In the genomic region with DNA sequence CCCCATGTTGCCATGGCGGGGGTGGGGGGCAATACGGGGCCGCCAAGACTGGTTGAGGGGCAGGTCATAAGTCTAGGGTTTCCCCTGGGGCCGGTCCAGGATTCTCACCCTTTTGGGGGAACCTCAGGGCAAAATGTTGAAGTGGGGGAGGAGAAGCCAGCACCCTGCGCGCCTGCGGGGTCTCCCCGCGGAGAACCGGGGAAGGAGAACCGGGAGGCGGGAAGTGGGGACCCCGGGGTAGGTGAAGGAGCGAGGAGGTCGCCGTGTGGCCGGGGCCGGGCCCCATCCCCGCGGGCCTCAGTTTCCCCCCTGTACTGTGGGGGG, we compare ENCODE assay signal across 9 cellular contexts. TPM values are rescaled to one million over a fixed set of nuclear protein-coding genes. Genes with fewer than 3 reads are reported as not detected.
DNase-seq lines count a peak whose midpoint lies in the region; ATAC-seq and TF ChIP-seq lines count a peak whose summit lies in the region.
"Had no signal": no experiment of that assay in that cellular context is flagged by ENCODE, and none has a peak within 500 bp of the region (broad histone marks: within the 10 kb centered on the region; RNA-seq: fewer than 3 reads in every experiment).

No MANE protein-coding gene starts in this region.

- H3K4me2 ChIP-seq in hepatocyte: peak overlapping the region; percentile 98

- CTCF ChIA-PET in Caco-2 (lab: Charles Lee): interaction anchor here (0.6 to 1.0 kb wide), 3 partner anchors 66 to 588 kb away, joined by 3 to 6 read pairs (median 4); no protein-coding TSS in a partner anchor
- CTCF ChIA-PET in activated B cell treated with CpG ODN at 0.5 μM for 24 hours (lab: Charles Lee): no interaction called here
- CTCF ChIA-PET in activated CD8-positive, alpha-beta memory T cell treated with anti-CD3 and anti-CD28 coated beads, Interleukin-2, amount 10 ng/mL, durations not matched to agents 7 days and 5 days (lab: Charles Lee): no interaction called here

- H3K27me3 ChIP-seq in Caco-2 (replicated peaks; ENCODE audit: control insufficient read depth, insufficient read depth, low read length) (no peaks in the 10 kb centered on the region), hepatocyte (no peaks in the 10 kb centered on the region), gastrocnemius medialis (no peaks in the 10 kb centered on the region)

- H4K20me1 ChIP-seq in hepatocyte (ENCODE audit: insufficient read depth, poor library complexity, severe bottlenecking): no peaks in the 10 kb centered on the region

- peaks cover 34% of the 10 kb centered on the region for H3K79me2 ChIP-seq in hepatocyte

- POLR2A ChIA-PET in Caco-2 (lab: Charles Lee) (no interaction called here), activated B cell treated with CpG ODN at 0.5 μM for 24 hours (lab: Charles Lee) (no interaction called here)

- in situ Hi-C loops in gastrocnemius medialis (cut with MboI; ENCODE audit: low sequenced_read_pairs in 4 of 4): no loop called here

- H3K9me3 Mint-ChIP-seq in Caco-2 (ENCODE audit: unreplicated experiment): no peaks in the 10 kb centered on the region
- H3K9me3 Mint-ChIP-seq in activated B cell treated with CpG ODN at 0.5 μM for 24 hours: no peaks in the 10 kb centered on the region
- no peaks in the 10 kb centered on the region for H3K9me3 Mint-ChIP-seq in activated CD8-positive, alpha-beta memory T cell treated with anti-CD3 and anti-CD28 coated beads, Interleukin-2, amount 10 ng/mL, durations not matched to agents 7 days and 5 days (ENCODE audit: low read depth)

- intact Hi-C loops in Caco-2 (cut with micrococcal nuclease; ENCODE audit: unreplicated experiment): no loop called here
- intact Hi-C loops in activated B cell treated with CpG ODN at 0.5 μM for 24 hours (cut with micrococcal nuclease): loop anchor here (10.0 kb wide), 1 partner anchor 96 kb away; no protein-coding TSS in a partner anchor
- intact Hi-C loops in gastrocnemius medialis (cut with DNase I; ENCODE audit: low total_unique reads): no loop called here

- no peaks in the 10 kb centered on the region for H3K36me3 Mint-ChIP-seq in Caco-2 (ENCODE audit: insufficient read depth, unreplicated experiment)
- H3K36me3 Mint-ChIP-seq in activated B cell treated with CpG ODN at 0.5 μM for 24 hours (ENCODE audit: low read depth): no peaks in the 10 kb centered on the region
- no peaks in the 10 kb centered on the region for H3K36me3 Mint-ChIP-seq in activated CD8-positive, alpha-beta memory T cell treated with anti-CD3 and anti-CD28 coated beads, Interleukin-2, amount 10 ng/mL, durations not matched to agents 7 days and 5 days

- H3K27me3 Mint-ChIP-seq in Caco-2 (ENCODE audit: insufficient read depth, unreplicated experiment) (no peaks in the 10 kb centered on the region), activated B cell treated with CpG ODN at 0.5 μM for 24 hours (peaks cover 16% of the 10 kb centered on the region)
- H3K27me3 Mint-ChIP-seq in activated CD8-positive, alpha-beta memory T cell treated with anti-CD3 and anti-CD28 coated beads, Interleukin-2, amount 10 ng/mL, durations not matched to agents 7 days and 5 days: peaks cover 38% of the 10 kb centered on the region

- H3K27ac ChIP-seq in hepatocyte (peak overlapping the region; percentile 43), gastrocnemius medialis (peak overlapping the region; percentile 73 to 80 (median 78))

- H3K9me3 ChIP-seq in Caco-2 (no peaks in the 10 kb centered on the region), hepatocyte (ENCODE audit: low read depth) (no peaks in the 10 kb centered on the region), gastrocnemius medialis (no peaks in the 10 kb centered on the region)

- no peaks in the 10 kb centered on the region for H3K9me2 ChIP-seq in hepatocyte (replicated peaks; ENCODE audit: insufficient read depth)

- H3K4me1 ChIP-seq in Caco-2: peaks cover 13% of the 10 kb centered on the region; the same call in 1 of the 2 replicates
- H3K4me1 ChIP-seq in hepatocyte (ENCODE audit: insufficient read depth): peaks cover 22% of the 10 kb centered on the region
- H3K4me1 ChIP-seq in gastrocnemius medialis: peaks cover 20 to 23% of the 10 kb centered on the region in 2 donors

- no peak for TF ChIP-seq CTCF in Caco-2 (IDR thresholded peaks at IDR 0.05; ENCODE audit: insufficient read depth in 1 of 2, low read depth in 1 of 2, low read length in 1 of 2, severe bottlenecking in 1 of 2, unreplicated experiment in 1 of 2)
- no peak for TF ChIP-seq CTCF in activated B cell treated with CpG ODN at 0.5 μM for 24 hours (IDR thresholded peaks at IDR 0.05)
- TF ChIP-seq CTCF in hepatocyte (IDR thresholded peaks at IDR 0.05; ENCODE audit: poor library complexity): no peak
- no peak for TF ChIP-seq CTCF in gastrocnemius medialis (IDR thresholded peaks at IDR 0.05 in 4 of 5, conservative IDR thresholded peaks at IDR 0.05 in 1 of 5)

- peak overlapping the region; percentile 76 for H2AFZ ChIP-seq in hepatocyte

- no peak for TF ChIP-seq POLR2A in gastrocnemius medialis (IDR thresholded peaks at IDR 0.05)

- ATAC-seq in activated B cell treated with CpG ODN at 0.5 μM for 24 hours (ENCODE audit: low read depth) (no peak), gastrocnemius medialis (no peak), HG03175 (IDR thresholded peaks at IDR 0.05; ENCODE audit: unreplicated experiment) (no peak)
- no peak for ATAC-seq in activated CD8-positive, alpha-beta memory T cell treated with anti-CD3 and anti-CD28 coated beads, Interleukin-2, amount 10 ng/mL, durations not matched to agents 7 days and 5 days

- H3K4me3 ChIP-seq in Caco-2 (ENCODE audit: low read depth, low read length) (peak overlapping the region; percentile 43), hepatocyte (no peak overlapping the region), gastrocnemius medialis (peak overlapping the region; percentile 40 to 50 (median 49))

- H3K36me3 ChIP-seq in Caco-2 (ENCODE audit: control insufficient read depth, insufficient read depth, low read length) (no peaks in the 10 kb centered on the region), hepatocyte (replicated peaks; ENCODE audit: insufficient read depth, low read depth) (no peaks in the 10 kb centered on the region), gastrocnemius medialis (no peaks in the 10 kb centered on the region)

- WGBS in hepatocyte (ENCODE audit: low lambda C conversion rate, missing lambda C conversion rate): 9% methylated on average over 13 of the region's 20 CpGs

- H3K27ac Mint-ChIP-seq in Caco-2 (ENCODE audit: unreplicated experiment): no peak overlapping the region
- no peak overlapping the region for H3K27ac Mint-ChIP-seq in activated B cell treated with CpG ODN at 0.5 μM for 24 hours
- no peak overlapping the region for H3K27ac Mint-ChIP-seq in activated CD8-positive, alpha-beta memory T cell treated with anti-CD3 and anti-CD28 coated beads, Interleukin-2, amount 10 ng/mL, durations not matched to agents 7 days and 5 days

- H3K4me3 Mint-ChIP-seq in Caco-2 (ENCODE audit: unreplicated experiment) (peak overlapping the region; percentile 75), activated B cell treated with CpG ODN at 0.5 μM for 24 hours (peak overlapping the region; percentile 76)
- H3K4me3 Mint-ChIP-seq in activated CD8-positive, alpha-beta memory T cell treated with anti-CD3 and anti-CD28 coated beads, Interleukin-2, amount 10 ng/mL, durations not matched to agents 7 days and 5 days: no peak overlapping the region

- BruUV-seq in Caco-2 (replicated peaks; lab: Mats Ljungman, UMichigan): no TSS peak

- H3K4me1 Mint-ChIP-seq in Caco-2 (ENCODE audit: low read depth, unreplicated experiment): no peaks in the 10 kb centered on the region
- H3K4me1 Mint-ChIP-seq in activated B cell treated with CpG ODN at 0.5 μM for 24 hours: peaks cover 23% of the 10 kb centered on the region
- no peaks in the 10 kb centered on the region for H3K4me1 Mint-ChIP-seq in activated CD8-positive, alpha-beta memory T cell treated with anti-CD3 and anti-CD28 coated beads, Interleukin-2, amount 10 ng/mL, durations not matched to agents 7 days and 5 days

- DNase-seq in Caco-2 (no peak), activated B cell treated with CpG ODN at 0.5 μM for 24 hours (no peak), hepatocyte (ENCODE audit: low spot score) (no peak), gastrocnemius medialis (no peak), NCI-H510A (lab: John Stamatoyannopoulos, UW) (no peak)
- DNase-seq in stimulated activated CD4-positive, alpha-beta T cell treated with anti-CD3 and anti-CD28 coated beads, Interleukin-12 subunit alpha, Interleukin-12 subunit beta, amount 100 ng/mL, for 4 hours: no peak
- DNase-seq in activated CD8-positive, alpha-beta memory T cell treated with anti-CD3 and anti-CD28 coated beads, Interleukin-2, amount 10 ng/mL, durations not matched to agents 7 days and 5 days: no peak
- DNase-seq: NCI-H1930 had no signal

RNA-seq across cellular contexts. Expression of a gene that starts 0.3 kb away (rescaled TPM):
- total RNA-seq in Caco-2 (2022): 31.3 and 34.0 TPM in 2 replicates
- total RNA-seq in activated B cell treated with CpG ODN at 0.5 μM for 24 hours: 0.59 and 0.62 TPM in 2 replicates
- total RNA-seq in hepatocyte: 33.0 and 48.3 TPM in 2 replicates
- 40.4 and 48.2 TPM in 2 replicates for polyA plus RNA-seq in hepatocyte
- total RNA-seq in gastrocnemius medialis: 100 to 1,000 TPM in 1 of 4 donors, 10 to 100 TPM in 3; 21.2 to 111 (median 73.8) TPM
- not detected for total RNA-seq in activated CD8-positive, alpha-beta memory T cell treated with anti-CD3 and anti-CD28 coated beads, Interleukin-2, amount 10 ng/mL, durations not matched to agents 7 days and 5 days

Comparison
In these comparisons a context has a peak if more than half of its experiments do, and no peak if none do; other contexts are left out.
1. RNA of a gene that starts 0.3 kb away (total RNA-seq): 21.2 to 111 TPM in gastrocnemius medialis, 33.0 to 48.3 TPM in hepatocyte and 31.3 to 34.0 TPM in Caco-2; 0.59 to 0.62 TPM in activated B cell treated with CpG ODN at 0.5 μM for 24 hours and not detected in activated CD8-positive, alpha-beta memory T cell treated with anti-CD3 and anti-CD28 coated beads, Interleukin-2, amount 10 ng/mL, durations not matched to agents 7 days and 5 days; every median in the first group is over 10 times any median in the second.